In the genomic region with DNA sequence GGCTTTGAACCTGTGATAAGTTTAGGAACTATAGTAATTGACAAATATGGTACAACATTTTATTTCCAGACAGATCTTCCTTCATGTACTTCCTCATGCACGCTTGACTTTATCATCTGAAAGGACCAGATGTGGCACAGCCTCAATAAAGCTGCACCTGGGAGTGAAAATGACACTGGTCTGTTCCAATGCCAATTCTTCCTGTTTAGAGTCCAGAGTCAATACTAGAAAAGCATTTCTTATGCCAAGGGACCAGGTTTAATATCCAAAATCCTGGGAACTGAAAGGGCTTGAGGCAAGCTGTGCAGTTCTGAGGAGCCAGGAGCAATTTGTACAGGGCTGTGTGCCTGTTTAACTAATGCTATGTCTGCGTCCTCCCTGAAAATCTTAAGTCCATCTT, we compare ENCODE assay signal across 20 cellular contexts.
"Had no signal": no experiment of that assay in that cellular context is flagged by ENCODE, and none has a peak within 500 bp of the region (broad histone marks: within the 10 kb centered on the region; RNA-seq: fewer than 3 reads in every experiment).

No MANE protein-coding gene starts in this region.

- H3K27ac ChIP-seq: coronary artery, foreskin keratinocyte, right atrium auricular region, suprapubic skin, thyroid gland had no signal

- H3K4me3 Mint-ChIP-seq: endodermal cell; immature natural killer cell; naive thymus-derived CD8-positive, alpha-beta T cell; neural crest cell; type B pancreatic cell had no signal

- FAIRE-seq: endothelial cell of umbilical vein, kidney, urothelium cell line had no signal

- H3K9me3 ChIP-seq: suprapubic skin, thyroid gland had no signal

- H3K27me3 ChIP-seq: foreskin keratinocyte, right atrium auricular region, suprapubic skin, thyroid gland had no signal

- H3K27ac Mint-ChIP-seq: endodermal cell; immature natural killer cell; naive thymus-derived CD8-positive, alpha-beta T cell; type B pancreatic cell had no signal

- H3K36me3 ChIP-seq: right atrium auricular region, thyroid gland had no signal

- ATAC-seq: foreskin keratinocyte; left cardiac atrium; naive thymus-derived CD8-positive, alpha-beta T cell; stimulated activated naive CD8-positive, alpha-beta T cell treated with anti-CD3 and anti-CD28 coated beads, Interleukin-15, Interleukin-2, amounts not matched to agents 100 U/mL and 50 U/mL, for 24 hours had no signal

- H3K4me1 ChIP-seq: foreskin keratinocyte, right atrium auricular region, suprapubic skin, thyroid gland had no signal

- H3K4me1 Mint-ChIP-seq: endodermal cell, immature natural killer cell, neural crest cell had no signal

- DNase-seq: effector CD4-positive, alpha-beta T cell; endodermal cell; erythroblast; foreskin keratinocyte; immature natural killer cell; kidney; left cardiac atrium; mammary epithelial cell; naive thymus-derived CD8-positive, alpha-beta T cell; stimulated activated CD4-positive, alpha-beta T cell treated with anti-CD3 and anti-CD28 coated beads, Interleukin-2, amount 100 ng/mL, for 48 hours; stimulated activated naive CD8-positive, alpha-beta T cell treated with anti-CD3 and anti-CD28 coated beads, Interleukin-15, Interleukin-2, amounts not matched to agents 100 U/mL and 50 U/mL, for 24 hours; thyroid gland had no signal

- H3K9me3 Mint-ChIP-seq: immature natural killer cell had no signal

- H3K27me3 Mint-ChIP-seq: naive thymus-derived CD8-positive, alpha-beta T cell; type B pancreatic cell had no signal

- H3K4me3 ChIP-seq: coronary artery, right atrium auricular region, smooth muscle cell, suprapubic skin, thyroid gland had no signal
